8 cellular contexts compared by ENCODE assay signal in genomic region chr2:65040414-65041261, GRCh38. TPM values are rescaled to one million over a fixed set of nuclear protein-coding genes. Genes with fewer than 3 reads are reported as not detected.
DNase-seq lines count a peak whose midpoint lies in the region; ATAC-seq, FAIRE-seq and TF ChIP-seq lines count a peak whose summit lies in the region.

No MANE protein-coding gene starts in this region.

- H3K4me1 ChIP-seq in K562 (replicated peaks in 1 of 2; ENCODE audit: control insufficient read depth in 2 of 2, insufficient read depth in 2 of 2, low read length in 2 of 2) (peaks cover 2 to 4% of the 10 kb centered on the region in 2 experiments; a peak in 2 of 5 replicates), spleen (peaks cover 5 to 34% (median 16%) of the 10 kb centered on the region in 6 donors)

- H3K36me3 ChIP-seq in K562 (ENCODE audit: control insufficient read depth, insufficient read depth, low read length) (no peaks in the 10 kb centered on the region), spleen (peaks cover 0 to 70% (median 5%) of the 10 kb centered on the region in 6 donors)

- FAIRE-seq in TTC549 (lab: Jason Lieb, UNC) = peak; percentile 71
- peak; percentile 94 for FAIRE-seq in K562 (lab: Jason Lieb, UNC)

- in situ Hi-C loops in K562 (cut with MboI) = loop anchor here (5.0 kb wide), 1 partner anchor 123 kb away; no protein-coding TSS in a partner anchor

- DNase-seq in NCI-H2081 treated with DMSO at 0.1 percent for 48 hours (lab: John Stamatoyannopoulos, UW) (peak; percentile 28), K562 (ENCODE audit: extremely low read depth in 1 of 4, low spot score in 3 of 4) (peak; percentile 81 to 87 (median 86)), iPS-NIHi11 (ENCODE audit: low spot score) (peak; percentile 86), spleen (peak; percentile 90)

- H3K9ac ChIP-seq in K562 (ENCODE audit: insufficient read depth in 1 of 2, low read depth in 2 of 2, low read length in 2 of 2) = no peak overlapping the region

- no TSS peak for BruUV-seq in K562 (replicated peaks; lab: Mats Ljungman, UMichigan)

- WGBS in K562 (ENCODE audit: insufficient coverage, low coverage, missing lambda C conversion rate) = 21% methylated on average over 13 of the region's 13 CpGs
- 31 to 35% (median 34%) methylated on average over 13 of the region's 13 CpGs for whole genome bisulfite sequencing in spleen, 5 donors

- H3K27me3 ChIP-seq in K562 (ENCODE audit: control insufficient read depth in 2 of 2, insufficient read depth in 2 of 2, low read length in 2 of 2) (no peaks in the 10 kb centered on the region), spleen (replicated peaks in 1 of 7) (no peaks in the 10 kb centered on the region)

- H3K27ac ChIP-seq in K562 (ENCODE audit: extremely low read depth, low read depth, low read length) (no peak overlapping the region), spleen (no peak overlapping the region)

- H3K4me3 ChIP-seq in K562 (no peak overlapping the region), spleen (peak overlapping the region in 1 of 8 donors; percentile 36)

- TF ChIP-seq POLR2A in K562 (conservative IDR thresholded peaks at IDR 0.05) = no peak
- no peak for TF ChIP-seq POLR2A in spleen (IDR thresholded peaks at IDR 0.05)

- POLR2A ChIA-PET in K562 (lab: Yijun Ruan, JAX) = interaction anchor here (0.6 kb wide), 2 partner anchors 9 to 523 kb away, joined by 3 to 4 read pairs; no protein-coding TSS in a partner anchor

- peak overlapping the region; percentile 22; the same call in 1 of the 2 replicates for H2AFZ ChIP-seq in K562 (ENCODE audit: low read depth, low read length)

- no peaks in the 10 kb centered on the region for H3K79me2 ChIP-seq in K562 (ENCODE audit: control insufficient read depth, insufficient read depth, low read length)

- peak; percentile 80 for ATAC-seq in HG02642 (IDR thresholded peaks at IDR 0.05; ENCODE audit: poor library complexity, unreplicated experiment)
- ATAC-seq in K562 = peak; percentile 98
- ATAC-seq in GM19328 (IDR thresholded peaks at IDR 0.05; ENCODE audit: unreplicated experiment) = no peak

- no peak for TF ChIP-seq EP300 in K562 (IDR thresholded peaks at IDR 0.05; ENCODE audit: low read length)

- CTCF ChIA-PET in K562 (lab: Yijun Ruan, JAX; ENCODE audit: low intra/inter-chr PET ratio) = interaction anchor here (0.6 to 2.0 kb wide), 7 partner anchors 23 to 453 kb away, joined by 3 to 22 read pairs (median 4); no protein-coding TSS in a partner anchor

- intact Hi-C loops in K562 (cut with micrococcal nuclease) (loop anchor here (1.0 to 2.0 kb wide), 2 partner anchors 62 to 123 kb away; no protein-coding TSS in a partner anchor), spleen (cut with DNase I; ENCODE audit: low total_unique reads) (no loop called here)

- no peaks in the 10 kb centered on the region for H3K9me1 ChIP-seq in K562 (ENCODE audit: control insufficient read depth, insufficient read depth, low read length)

- no peak overlapping the region; the same call in 1 of the 2 replicates for H3K4me2 ChIP-seq in K562 (ENCODE audit: insufficient read depth, low read length)

- peak; percentile 94 to 95 for TF ChIP-seq RAD21 in K562 (CRISPR knock-in tag; conservative IDR thresholded peaks at IDR 0.05 in 1 of 2, IDR thresholded peaks at IDR 0.05 in 1 of 2)

- H3K9me3 ChIP-seq in K562 (replicated peaks; ENCODE audit: control insufficient read depth, insufficient read depth, low read depth, low read length) (peaks cover 4% of the 10 kb centered on the region), spleen (peaks cover 0 to 23% (median 16%) of the 10 kb centered on the region in 8 donors)

- H4K20me1 ChIP-seq in K562 (replicated peaks; ENCODE audit: control insufficient read depth, insufficient read depth, low read length) = no peaks in the 10 kb centered on the region

- TF ChIP-seq CTCF in GM12801 (IDR thresholded peaks at IDR 0.05; ENCODE audit: extremely low read depth, insufficient read length) (peak; percentile 78), K562 (IDR thresholded peaks at IDR 0.05 in 2 of 3, conservative IDR thresholded peaks at IDR 0.05 in 1 of 3; ENCODE audit: insufficient read depth in 2 of 3, low read depth in 1 of 3, low read length in 3 of 3) (peak; percentile 92 to 94 (median 93)), spleen (IDR thresholded peaks at IDR 0.05 in 8 of 11, conservative IDR thresholded peaks at IDR 0.05 in 3 of 11) (peak; percentile 93 to 99 (median 97))

TF ChIP-seq in K562, 482 proteins besides CTCF, POLR2A, EP300 and RAD21 (continues in another document):
- TF ChIP-seq SRSF3 (IDR thresholded peaks at IDR 0.05; ENCODE audit: insufficient read depth, low read length) (no peak), SAFB (IDR thresholded peaks at IDR 0.05; ENCODE audit: borderline replicate concordance, low read depth, low read length) (no peak), ZNF184 (CRISPR knock-in tag; IDR thresholded peaks at IDR 0.05) (no peak), CBFB (CRISPR knock-in tag; IDR thresholded peaks at IDR 0.05) (no peak), PTRF (tag; IDR thresholded peaks at IDR 0.05) (no peak), TCF3 (CRISPR knock-in tag; IDR thresholded peaks at IDR 0.05) (no peak), HCFC1 (IDR thresholded peaks at IDR 0.05; ENCODE audit: low read depth, low read length) (no peak), KDM2B (CRISPR knock-in tag; IDR thresholded peaks at IDR 0.05) (no peak), EHMT2 (IDR thresholded peaks at IDR 0.05) (no peak), CCNT2 (IDR thresholded peaks at IDR 0.05; ENCODE audit: borderline replicate concordance, extremely low read depth, insufficient read length, low read depth, low read length) (no peak), ARID3B (CRISPR knock-in tag; IDR thresholded peaks at IDR 0.05; ENCODE audit: borderline replicate concordance) (no peak), CHD2 (IDR thresholded peaks at IDR 0.05; ENCODE audit: low read depth, low read length) (no peak)

RNA-seq across cellular contexts. Expression of gene CEP68, which starts 15.6 kb away (rescaled TPM):
- 19.6 and 32.3 TPM in 2 replicates for total RNA-seq in K562 (2011; cell fraction: chromatin; rRNA removed; ENCODE audit: low replicate concordance)
- total RNA-seq in K562 (2011; cell fraction: nucleolus; rRNA removed) = 15.3 and 16.3 TPM in 2 replicates
- total RNA-seq in K562 (2011; cell fraction: nucleoplasm; rRNA removed) = 16.1 and 19.7 TPM in 2 replicates
- total RNA-seq in K562 (2014; rRNA removed) (4.5 and 7.2 TPM in 2 replicates), K562 (2014; rRNA removed; fragmentation: Illumina TruSeq; extraction: Trizol) (5.2 and 5.3 TPM in 2 replicates), K562 (2015; rRNA removed; fragmentation: Illumina TruSeq; extraction: Trizol) (4.8 and 5.1 TPM in 2 replicates), K562 (2021) (8.5 and 9.1 TPM in 2 replicates), spleen (10 to 100 TPM; 16.6 to 26.7 (median 22.2) TPM)
- polyA plus RNA-seq in K562 (2011; rRNA removed) (5.4 and 9.7 TPM in 2 replicates), K562 (2014; fragmentation: Illumina TruSeq; extraction: Trizol) (6.7 and 7.2 TPM in 2 replicates), K562 (2014; fragmentation: Nextera tagmentation; extraction: Ambion mirVana) (1 to 10 TPM; 1.4 to 1.5 TPM), K562 (2014; rRNA removed) (5.2 and 8.7 TPM in 2 replicates), spleen (1 to 10 TPM; 5.2 to 7.0 (median 5.7) TPM)
- 4.7 and 6.8 TPM in 2 replicates for polyA plus RNA-seq in K562 (2011; cell fraction: cytosol; rRNA removed)
- 9.6 and 10.4 TPM in 2 replicates for polyA plus RNA-seq in K562 (2011; cell fraction: nucleus; rRNA removed)
- 4.6 and 8.4 TPM in 2 replicates for polyA plus RNA-seq in K562 (2012)
- 8.3 and 11.7 TPM in 2 replicates for polyA minus RNA-seq in K562 (2011; rRNA and poly(A)+ RNA removed)
- 3.4 and 4.0 TPM in 2 replicates for polyA minus RNA-seq in K562 (2011; cell fraction: cytosol; rRNA and poly(A)+ RNA removed)
- polyA minus RNA-seq in K562 (2011; cell fraction: nucleus; rRNA and poly(A)+ RNA removed) = 10.6 and 15.1 TPM in 2 replicates

RNA-seq across cellular contexts. Expression of gene SLC1A4, which starts 51.4 kb away (rescaled TPM):
- total RNA-seq in K562 (2011; cell fraction: chromatin; rRNA removed; ENCODE audit: low replicate concordance) = 17.5 and 18.4 TPM in 2 replicates
- 26.2 and 28.7 TPM in 2 replicates for total RNA-seq in K562 (2011; cell fraction: nucleolus; rRNA removed)
- total RNA-seq in K562 (2011; cell fraction: nucleoplasm; rRNA removed) = 23.0 and 27.7 TPM in 2 replicates
- total RNA-seq in K562 (2014; rRNA removed) = 13.9 TPM in 2 replicates
- 10.9 and 11.5 TPM in 2 replicates for total RNA-seq in K562 (2014; rRNA removed; fragmentation: Illumina TruSeq; extraction: Trizol)
- total RNA-seq in K562 (2015; rRNA removed; fragmentation: Illumina TruSeq; extraction: Trizol) = 4.4 and 4.6 TPM in 2 replicates
- total RNA-seq in K562 (2021) = 18.5 and 24.0 TPM in 2 replicates
- polyA plus RNA-seq in K562 (2011; rRNA removed) = 6.9 and 13.4 TPM in 2 replicates
- 7.5 and 14.3 TPM in 2 replicates for polyA plus RNA-seq in K562 (2011; cell fraction: cytosol; rRNA removed)
- 11.3 and 11.9 TPM in 2 replicates for polyA plus RNA-seq in K562 (2011; cell fraction: nucleus; rRNA removed)
- 8.3 and 42.0 TPM in 2 replicates for polyA plus RNA-seq in K562 (2012)
- 16.4 and 18.0 TPM in 2 replicates for polyA plus RNA-seq in K562 (2014; fragmentation: Illumina TruSeq; extraction: Trizol)
- 1 to 10 TPM; 5.0 to 6.8 TPM for polyA plus RNA-seq in K562 (2014; fragmentation: Nextera tagmentation; extraction: Ambion mirVana)
- 9.8 and 11.6 TPM in 2 replicates for polyA plus RNA-seq in K562 (2014; rRNA removed)
- polyA minus RNA-seq in K562 (2011; rRNA and poly(A)+ RNA removed) = 14.3 and 23.1 TPM in 2 replicates
- polyA minus RNA-seq in K562 (2011; cell fraction: cytosol; rRNA and poly(A)+ RNA removed) = 10.3 and 18.3 TPM in 2 replicates
- 4.3 and 8.0 TPM in 2 replicates for polyA minus RNA-seq in K562 (2011; cell fraction: nucleus; rRNA and poly(A)+ RNA removed)
- 10 to 100 TPM; 14.6 to 32.0 (median 19.4) TPM for total RNA-seq in spleen
- polyA plus RNA-seq in spleen = 1 to 10 TPM; 2.5 to 4.4 (median 4.3) TPM

Comparison
In these comparisons a context has a peak if more than half of its experiments do, and no peak if none do; other contexts are left out.
1. DNase-seq: peak in every context shown above with its lines; median percentile 90 in spleen; 86 in K562; 86 in iPS-NIHi11; 28 in NCI-H2081 treated with DMSO at 0.1 percent for 48 hours.